ENCODE assay signal across 2 cellular contexts in genomic region chr3:184177767-184178306, GRCh38.
TF ChIP-seq lines count a peak whose summit lies in the region.

No MANE protein-coding gene starts in this region.

TF ChIP-seq in SK-N-SH, 30 proteins besides CTCF, POLR2A, EP300 and RAD21 (continued from another document):
- no peak for TF ChIP-seq REST (IDR thresholded peaks at IDR 0.05; ENCODE audit: low read depth, low read length)
- no peak for TF ChIP-seq NRF1 (IDR thresholded peaks at IDR 0.05; ENCODE audit: low read depth, low read length)
- TF ChIP-seq JUND (IDR thresholded peaks at IDR 0.05), result no peak
- no peak for TF ChIP-seq GATA2 (CRISPR knock-in tag; IDR thresholded peaks at IDR 0.05)
- TF ChIP-seq NFIC (IDR thresholded peaks at IDR 0.05; ENCODE audit: borderline replicate concordance), result no peak
- no peak for TF ChIP-seq MEF2A (IDR thresholded peaks at IDR 0.05; ENCODE audit: borderline replicate concordance, low read depth)
- TF ChIP-seq RXRA (IDR thresholded peaks at IDR 0.05; ENCODE audit: borderline replicate concordance, low read depth), result no peak
- no peak for TF ChIP-seq GABPA (IDR thresholded peaks at IDR 0.05; ENCODE audit: low read depth)
- TF ChIP-seq ZBTB33 (IDR thresholded peaks at IDR 0.05; ENCODE audit: borderline replicate concordance, low read depth), result no peak
- TF ChIP-seq CHD2 (IDR thresholded peaks at IDR 0.05; ENCODE audit: low read length, partially characterized antibody), result no peak
- TF ChIP-seq USF2 (IDR thresholded peaks at IDR 0.05; ENCODE audit: borderline replicate concordance, low read depth, low read length), result no peak
- TF ChIP-seq USF1 (IDR thresholded peaks at IDR 0.05; ENCODE audit: borderline replicate concordance, low read depth), result no peak

TF ChIP-seq in SK-N-SH treated with all-trans-retinoic acid at 6 μM for 48 hours, 23 proteins besides CTCF, POLR2A, EP300 and RAD21 (continued from another document):
- TF ChIP-seq CSRNP3 (CRISPR knock-in tag; IDR thresholded peaks at IDR 0.05), result no peak
- TF ChIP-seq ZNF70 (CRISPR knock-in tag; IDR thresholded peaks at IDR 0.05), result no peak
- no peak for TF ChIP-seq TOX (CRISPR knock-in tag; IDR thresholded peaks at IDR 0.05; ENCODE audit: borderline replicate concordance)
- no peak for TF ChIP-seq OSR1 (CRISPR knock-in tag; IDR thresholded peaks at IDR 0.05)
- no peak for TF ChIP-seq ZC3H10 (CRISPR knock-in tag; IDR thresholded peaks at IDR 0.05)
- TF ChIP-seq ISL1 (CRISPR knock-in tag; IDR thresholded peaks at IDR 0.05), result no peak
- TF ChIP-seq RARB (CRISPR knock-in tag; IDR thresholded peaks at IDR 0.05), result no peak
- TF ChIP-seq GLIS3 (CRISPR knock-in tag; IDR thresholded peaks at IDR 0.05), result no peak
- no peak for TF ChIP-seq PATZ1 (CRISPR knock-in tag; IDR thresholded peaks at IDR 0.05; ENCODE audit: borderline replicate concordance)
- no peak for TF ChIP-seq BACH2 (CRISPR knock-in tag; IDR thresholded peaks at IDR 0.05; ENCODE audit: borderline replicate concordance)
- TF ChIP-seq ARNTL (CRISPR knock-in tag; IDR thresholded peaks at IDR 0.05; ENCODE audit: borderline replicate concordance, low read depth), result no peak
- no peak for TF ChIP-seq ZFP3 (CRISPR knock-in tag; IDR thresholded peaks at IDR 0.05)
- TF ChIP-seq TCF4 (CRISPR knock-in tag; IDR thresholded peaks at IDR 0.05; ENCODE audit: borderline replicate concordance), result no peak
TF ChIP-seq in SK-N-SH treated with all-trans-retinoic acid at 6 μM for 48 hours: peak in this region for 0.
